1 cellular context compared by ENCODE assay signal in the genomic region with DNA sequence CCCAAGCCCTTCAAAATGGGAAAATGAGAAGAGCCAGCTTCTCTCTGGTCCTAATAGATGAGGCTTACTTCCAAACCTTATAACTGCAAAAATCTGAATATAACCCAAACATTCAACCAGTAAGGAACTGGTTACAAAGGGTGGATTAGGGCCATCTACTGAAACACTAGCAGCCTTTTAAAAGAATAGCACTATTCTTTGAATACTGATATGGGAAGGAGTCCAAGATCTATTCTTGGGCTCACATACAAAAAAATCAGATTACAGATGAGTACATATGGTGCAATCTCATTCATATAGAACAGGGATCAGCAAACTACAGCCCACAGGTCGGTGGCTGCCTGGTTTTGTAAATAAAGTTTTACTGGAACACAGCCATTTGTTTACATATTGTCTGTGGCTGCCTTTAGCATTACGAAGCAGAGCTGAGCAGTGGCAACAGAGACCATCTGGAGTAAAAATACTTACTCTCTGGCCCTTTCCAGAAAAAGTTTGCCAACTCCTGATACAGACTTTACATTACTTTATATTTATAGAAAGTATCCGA.
TF ChIP-seq lines count a peak whose summit lies in the region.

No MANE protein-coding gene starts in this region.

TF ChIP-seq in K562, 482 proteins besides CTCF, POLR2A, EP300 and RAD21 (continued from another document):
- TF ChIP-seq, protein P1, sequence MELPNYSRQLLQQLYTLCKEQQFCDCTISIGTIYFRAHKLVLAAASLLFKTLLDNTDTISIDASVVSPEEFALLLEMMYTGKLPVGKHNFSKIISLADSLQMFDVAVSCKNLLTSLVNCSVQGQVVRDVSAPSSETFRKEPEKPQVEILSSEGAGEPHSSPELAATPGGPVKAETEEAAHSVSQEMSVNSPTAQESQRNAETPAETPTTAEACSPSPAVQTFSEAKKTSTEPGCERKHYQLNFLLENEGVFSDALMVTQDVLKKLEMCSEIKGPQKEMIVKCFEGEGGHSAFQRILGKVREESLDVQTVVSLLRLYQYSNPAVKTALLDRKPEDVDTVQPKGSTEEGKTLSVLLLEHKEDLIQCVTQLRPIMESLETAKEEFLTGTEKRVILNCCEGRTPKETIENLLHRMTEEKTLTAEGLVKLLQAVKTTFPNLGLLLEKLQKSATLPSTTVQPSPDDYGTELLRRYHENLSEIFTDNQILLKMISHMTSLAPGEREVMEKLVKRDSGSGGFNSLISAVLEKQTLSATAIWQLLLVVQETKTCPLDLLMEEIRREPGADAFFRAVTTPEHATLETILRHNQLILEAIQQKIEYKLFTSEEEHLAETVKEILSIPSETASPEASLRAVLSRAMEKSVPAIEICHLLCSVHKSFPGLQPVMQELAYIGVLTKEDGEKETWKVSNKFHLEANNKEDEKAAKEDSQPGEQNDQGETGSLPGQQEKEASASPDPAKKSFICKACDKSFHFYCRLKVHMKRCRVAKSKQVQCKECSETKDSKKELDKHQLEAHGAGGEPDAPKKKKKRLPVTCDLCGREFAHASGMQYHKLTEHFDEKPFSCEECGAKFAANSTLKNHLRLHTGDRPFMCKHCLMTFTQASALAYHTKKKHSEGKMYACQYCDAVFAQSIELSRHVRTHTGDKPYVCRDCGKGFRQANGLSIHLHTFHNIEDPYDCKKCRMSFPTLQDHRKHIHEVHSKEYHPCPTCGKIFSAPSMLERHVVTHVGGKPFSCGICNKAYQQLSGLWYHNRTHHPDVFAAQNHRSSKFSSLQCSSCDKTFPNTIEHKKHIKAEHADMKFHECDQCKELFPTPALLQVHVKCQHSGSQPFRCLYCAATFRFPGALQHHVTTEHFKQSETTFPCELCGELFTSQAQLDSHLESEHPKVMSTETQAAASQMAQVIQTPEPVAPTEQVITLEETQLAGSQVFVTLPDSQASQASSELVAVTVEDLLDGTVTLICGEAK (IDR thresholded peaks at IDR 0.05) = peak; percentile 58; the same call in 1 of the 2 replicates
- TF ChIP-seq, protein P1 (CRISPR knock-in tag; IDR thresholded peaks at IDR 0.05) = no peak
